In the genomic region with DNA sequence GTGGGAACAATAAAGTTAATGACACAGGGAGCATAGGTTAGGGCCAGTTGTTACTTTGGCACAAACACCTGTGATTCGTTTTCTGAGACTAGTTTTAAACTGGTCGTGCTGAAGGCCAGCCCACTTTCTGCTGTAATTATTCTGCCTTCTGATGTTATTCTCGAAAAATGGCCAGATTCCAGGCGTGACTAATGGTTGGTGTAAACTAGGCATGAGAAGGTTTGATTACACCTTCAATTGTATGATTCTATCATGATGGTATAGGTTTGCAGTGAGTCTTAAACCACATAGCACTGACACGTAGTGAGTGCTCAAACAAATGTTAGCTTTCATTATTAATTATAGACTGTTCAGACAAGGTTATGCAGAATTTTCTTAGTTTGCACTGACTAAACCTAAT, we compare ENCODE assay signal across 15 cellular contexts. TPM values are rescaled to one million over a fixed set of nuclear protein-coding genes. Genes with fewer than 3 reads are reported as not detected.
DNase-seq lines count a peak whose midpoint lies in the region; ATAC-seq and TF ChIP-seq lines count a peak whose summit lies in the region.
"Had no signal": no experiment of that assay in that cellular context is flagged by ENCODE, and none has a peak within 500 bp of the region (broad histone marks: within the 10 kb centered on the region; RNA-seq: fewer than 3 reads in every experiment).

No MANE protein-coding gene starts in this region.

- DNase-seq in AG10803 (ENCODE audit: low read depth) (peak; percentile 75), LHCN-M2 (ENCODE audit: low read depth) (peak; percentile 92), amniotic epithelial cell (ENCODE audit: low read depth) (peak; percentile 88), glomerular endothelial cell (ENCODE audit: extremely low read depth, low read depth, low spot score) (peak; percentile 12), HuH-7 (ENCODE audit: low spot score) (no peak), T-helper 17 cell (no peak)
- no peak for DNase-seq in activated T-helper 2 cell treated with anti-CD3 and anti-CD28 coated beads, Interferon-gamma antibody, Interleukin-2, Interleukin-4, amounts not matched to agents 10 μg/mL and 5 μg/mL and 100 μg/mL, durations not matched to agents 14 hours and 24 hours and 36 hours (ENCODE audit: low spot score)
- DNase-seq: activated CD4-positive, alpha-beta T cell treated with anti-CD3 and anti-CD28 coated beads for 48 hours; CD8-positive, alpha-beta T cell; NCI-H1436; Right ventricle myocardium superior had no signal

- no peaks in the 10 kb centered on the region for H3K9me3 ChIP-seq in T-helper 17 cell (ENCODE audit: control insufficient read depth, low read length, poor library complexity, severe bottlenecking)
- H3K9me3 ChIP-seq: right atrium auricular region had no signal

- ATAC-seq in GM18909 (IDR thresholded peaks at IDR 0.05; ENCODE audit: poor library complexity, unreplicated experiment) (no peak), T-helper 17 cell (no peak)
- ATAC-seq: CD8-positive, alpha-beta T cell had no signal

- peaks cover 17% of the 10 kb centered on the region for H3K4me1 Mint-ChIP-seq in activated T-helper 2 cell treated with anti-CD3 and anti-CD28 coated beads, Interferon-gamma antibody, Interleukin-2, Interleukin-4, amounts not matched to agents 10 μg/mL and 5 μg/mL and 100 μg/mL, durations not matched to agents 14 hours and 24 hours and 36 hours (ENCODE audit: low read depth)
- H3K4me1 Mint-ChIP-seq in T-helper 17 cell, result peaks cover 19% of the 10 kb centered on the region

- TF ChIP-seq CTCF in AG10803 (conservative IDR thresholded peaks at IDR 0.05; ENCODE audit: low read length), result no peak

- H3K4me3 ChIP-seq in AG10803 (ENCODE audit: low read length), result no peak overlapping the region
- H3K4me3 ChIP-seq: lung, right atrium auricular region had no signal

- intact Hi-C loops in activated T-helper 2 cell treated with anti-CD3 and anti-CD28 coated beads, Interferon-gamma antibody, Interleukin-2, Interleukin-4, amounts not matched to agents 10 μg/mL and 5 μg/mL and 100 μg/mL, durations not matched to agents 14 hours and 24 hours and 36 hours (cut with micrococcal nuclease), result no loop called here

- no peaks in the 10 kb centered on the region for H3K9me3 Mint-ChIP-seq in activated T-helper 2 cell treated with anti-CD3 and anti-CD28 coated beads, Interferon-gamma antibody, Interleukin-2, Interleukin-4, amounts not matched to agents 10 μg/mL and 5 μg/mL and 100 μg/mL, durations not matched to agents 14 hours and 24 hours and 36 hours
- H3K9me3 Mint-ChIP-seq: CD8-positive, alpha-beta T cell had no signal

- H3K27ac Mint-ChIP-seq in activated T-helper 2 cell treated with anti-CD3 and anti-CD28 coated beads, Interferon-gamma antibody, Interleukin-2, Interleukin-4, amounts not matched to agents 10 μg/mL and 5 μg/mL and 100 μg/mL, durations not matched to agents 14 hours and 24 hours and 36 hours, result no peak overlapping the region
- H3K27ac Mint-ChIP-seq in T-helper 17 cell, result no peak overlapping the region
- H3K27ac Mint-ChIP-seq: activated naive CD8-positive, alpha-beta T cell; CD8-positive, alpha-beta T cell had no signal

- no peak overlapping the region for H3K4me3 Mint-ChIP-seq in activated T-helper 2 cell treated with anti-CD3 and anti-CD28 coated beads, Interferon-gamma antibody, Interleukin-2, Interleukin-4, amounts not matched to agents 10 μg/mL and 5 μg/mL and 100 μg/mL, durations not matched to agents 14 hours and 24 hours and 36 hours (ENCODE audit: low read depth)
- no peak overlapping the region for H3K4me3 Mint-ChIP-seq in T-helper 17 cell
- H3K4me3 Mint-ChIP-seq: activated naive CD8-positive, alpha-beta T cell; CD8-positive, alpha-beta T cell had no signal

- H3K36me3 Mint-ChIP-seq in activated T-helper 2 cell treated with anti-CD3 and anti-CD28 coated beads, Interferon-gamma antibody, Interleukin-2, Interleukin-4, amounts not matched to agents 10 μg/mL and 5 μg/mL and 100 μg/mL, durations not matched to agents 14 hours and 24 hours and 36 hours (ENCODE audit: low read depth), result peaks cover 28% of the 10 kb centered on the region
- H3K36me3 Mint-ChIP-seq in T-helper 17 cell (ENCODE audit: low read depth), result peaks cover 5% of the 10 kb centered on the region

- no peaks in the 10 kb centered on the region for H3K27me3 Mint-ChIP-seq in activated T-helper 2 cell treated with anti-CD3 and anti-CD28 coated beads, Interferon-gamma antibody, Interleukin-2, Interleukin-4, amounts not matched to agents 10 μg/mL and 5 μg/mL and 100 μg/mL, durations not matched to agents 14 hours and 24 hours and 36 hours (ENCODE audit: low read depth)
- H3K27me3 Mint-ChIP-seq in T-helper 17 cell, result no peaks in the 10 kb centered on the region
- H3K27me3 Mint-ChIP-seq: activated naive CD8-positive, alpha-beta T cell had no signal

RNA-seq across cellular contexts. Expression of gene CKB, which starts 39.0 kb away (rescaled TPM):
- total RNA-seq in LHCN-M2 (2014; rRNA removed), result 17.7 and 46.7 TPM in 2 replicates
- polyA plus RNA-seq in LHCN-M2 (2012), result 113 TPM
- total RNA-seq in glomerular endothelial cell, result 10.3 and 30.8 TPM in 2 replicates
- 14.0 and 15.3 TPM in 2 replicates for total RNA-seq in activated T-helper 2 cell treated with anti-CD3 and anti-CD28 coated beads, Interferon-gamma antibody, Interleukin-2, Interleukin-4, amounts not matched to agents 10 μg/mL and 5 μg/mL and 100 μg/mL, durations not matched to agents 14 hours and 24 hours and 36 hours
- total RNA-seq in T-helper 17 cell, result 1 to 10 TPM; 7.0 to 8.0 TPM

RNA-seq across cellular contexts. Expression of gene TRMT61A, which starts 45.4 kb away (rescaled TPM):
- total RNA-seq in LHCN-M2 (2014; rRNA removed) (20.3 and 21.6 TPM in 2 replicates), glomerular endothelial cell (7.1 and 9.3 TPM in 2 replicates), T-helper 17 cell (1 to 10 TPM; 8.2 to 8.3 TPM)
- 13.0 TPM for polyA plus RNA-seq in LHCN-M2 (2012)
- total RNA-seq in activated T-helper 2 cell treated with anti-CD3 and anti-CD28 coated beads, Interferon-gamma antibody, Interleukin-2, Interleukin-4, amounts not matched to agents 10 μg/mL and 5 μg/mL and 100 μg/mL, durations not matched to agents 14 hours and 24 hours and 36 hours, result 13.7 and 15.0 TPM in 2 replicates

Comparison
In these comparisons a context has a peak if more than half of its experiments do, and no peak if none do; other contexts are left out.
1. DNase-seq: peak in AG10803 (single experiment), LHCN-M2 (single experiment), amniotic epithelial cell (single experiment) and glomerular endothelial cell (single experiment); none in activated T-helper 2 cell treated with anti-CD3 and anti-CD28 coated beads, Interferon-gamma antibody, Interleukin-2, Interleukin-4, amounts not matched to agents 10 μg/mL and 5 μg/mL and 100 μg/mL, durations not matched to agents 14 hours and 24 hours and 36 hours (single experiment), HuH-7 (single experiment) and T-helper 17 cell (0 of 3).